ENCODE assay signal across 1 cellular context in the genomic region with DNA sequence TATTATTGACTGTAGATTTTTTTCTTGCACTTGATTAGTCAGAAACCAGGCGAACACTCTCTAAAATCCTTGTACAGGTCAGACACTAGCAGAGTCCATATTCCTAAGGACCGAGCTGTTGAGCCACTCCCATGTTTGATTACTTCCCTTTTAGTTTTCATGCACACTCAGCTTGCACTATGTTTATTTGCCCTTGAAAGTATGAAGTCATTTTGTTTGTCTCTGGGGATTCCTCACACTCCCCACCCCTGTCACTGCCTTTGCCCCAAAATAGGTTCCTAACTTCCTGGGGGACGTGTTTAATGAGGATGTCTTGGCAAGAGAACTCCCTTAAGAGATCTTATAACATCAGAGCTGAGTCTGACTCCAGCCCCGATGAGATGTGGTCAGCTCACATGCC.
TF ChIP-seq lines count a peak whose summit lies in the region.

No MANE protein-coding gene starts in this region.

TF ChIP-seq in HepG2, 621 proteins besides CTCF, POLR2A, EP300 and RAD21:
- TF ChIP-seq, protein P1, sequence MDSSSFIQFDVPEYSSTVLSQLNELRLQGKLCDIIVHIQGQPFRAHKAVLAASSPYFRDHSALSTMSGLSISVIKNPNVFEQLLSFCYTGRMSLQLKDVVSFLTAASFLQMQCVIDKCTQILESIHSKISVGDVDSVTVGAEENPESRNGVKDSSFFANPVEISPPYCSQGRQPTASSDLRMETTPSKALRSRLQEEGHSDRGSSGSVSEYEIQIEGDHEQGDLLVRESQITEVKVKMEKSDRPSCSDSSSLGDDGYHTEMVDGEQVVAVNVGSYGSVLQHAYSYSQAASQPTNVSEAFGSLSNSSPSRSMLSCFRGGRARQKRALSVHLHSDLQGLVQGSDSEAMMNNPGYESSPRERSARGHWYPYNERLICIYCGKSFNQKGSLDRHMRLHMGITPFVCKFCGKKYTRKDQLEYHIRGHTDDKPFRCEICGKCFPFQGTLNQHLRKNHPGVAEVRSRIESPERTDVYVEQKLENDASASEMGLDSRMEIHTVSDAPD (CRISPR knock-in tag; IDR thresholded peaks at IDR 0.05) = no peak
- TF ChIP-seq, protein P2, sequence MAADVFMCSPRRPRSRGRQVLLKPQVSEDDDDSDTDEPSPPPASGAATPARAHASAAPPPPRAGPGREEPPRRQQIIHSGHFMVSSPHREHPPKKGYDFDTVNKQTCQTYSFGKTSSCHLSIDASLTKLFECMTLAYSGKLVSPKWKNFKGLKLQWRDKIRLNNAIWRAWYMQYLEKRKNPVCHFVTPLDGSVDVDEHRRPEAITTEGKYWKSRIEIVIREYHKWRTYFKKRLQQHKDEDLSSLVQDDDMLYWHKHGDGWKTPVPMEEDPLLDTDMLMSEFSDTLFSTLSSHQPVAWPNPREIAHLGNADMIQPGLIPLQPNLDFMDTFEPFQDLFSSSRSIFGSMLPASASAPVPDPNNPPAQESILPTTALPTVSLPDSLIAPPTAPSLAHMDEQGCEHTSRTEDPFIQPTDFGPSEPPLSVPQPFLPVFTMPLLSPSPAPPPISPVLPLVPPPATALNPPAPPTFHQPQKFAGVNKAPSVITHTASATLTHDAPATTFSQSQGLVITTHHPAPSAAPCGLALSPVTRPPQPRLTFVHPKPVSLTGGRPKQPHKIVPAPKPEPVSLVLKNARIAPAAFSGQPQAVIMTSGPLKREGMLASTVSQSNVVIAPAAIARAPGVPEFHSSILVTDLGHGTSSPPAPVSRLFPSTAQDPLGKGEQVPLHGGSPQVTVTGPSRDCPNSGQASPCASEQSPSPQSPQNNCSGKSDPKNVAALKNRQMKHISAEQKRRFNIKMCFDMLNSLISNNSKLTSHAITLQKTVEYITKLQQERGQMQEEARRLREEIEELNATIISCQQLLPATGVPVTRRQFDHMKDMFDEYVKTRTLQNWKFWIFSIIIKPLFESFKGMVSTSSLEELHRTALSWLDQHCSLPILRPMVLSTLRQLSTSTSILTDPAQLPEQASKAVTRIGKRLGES (CRISPR knock-in tag; IDR thresholded peaks at IDR 0.05; ENCODE audit: borderline replicate concordance) = no peak
- TF ChIP-seq, protein P3, sequence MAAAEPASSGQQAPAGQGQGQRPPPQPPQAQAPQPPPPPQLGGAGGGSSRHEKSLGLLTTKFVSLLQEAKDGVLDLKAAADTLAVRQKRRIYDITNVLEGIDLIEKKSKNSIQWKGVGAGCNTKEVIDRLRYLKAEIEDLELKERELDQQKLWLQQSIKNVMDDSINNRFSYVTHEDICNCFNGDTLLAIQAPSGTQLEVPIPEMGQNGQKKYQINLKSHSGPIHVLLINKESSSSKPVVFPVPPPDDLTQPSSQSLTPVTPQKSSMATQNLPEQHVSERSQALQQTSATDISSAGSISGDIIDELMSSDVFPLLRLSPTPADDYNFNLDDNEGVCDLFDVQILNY (CRISPR knock-in tag; conservative IDR thresholded peaks at IDR 0.05) = no peak
- TF ChIP-seq HES4 (CRISPR knock-in tag; IDR thresholded peaks at IDR 0.05; ENCODE audit: borderline replicate concordance) = no peak
- no peak for TF ChIP-seq NCOR1 (IDR thresholded peaks at IDR 0.05; ENCODE audit: borderline replicate concordance, low read length)
- no peak for TF ChIP-seq AGO1 (IDR thresholded peaks at IDR 0.05; ENCODE audit: low read depth, low read length, poor library complexity, severe bottlenecking)
- no peak for TF ChIP-seq PCBP2 (optimal IDR thresholded peaks at IDR 0.05; ENCODE audit: low read depth, low read length, poor library complexity, severe bottlenecking)
- TF ChIP-seq GLI4 (CRISPR knock-in tag; IDR thresholded peaks at IDR 0.05; ENCODE audit: borderline replicate concordance) = no peak
